Comparison of ENCODE assay signal across 36 cellular contexts in genomic region chr12:116248930-116249329, GRCh38. TPM values are rescaled to one million over a fixed set of nuclear protein-coding genes. Genes with fewer than 3 reads are reported as not detected.
DNase-seq lines count a peak whose midpoint lies in the region; ATAC-seq and TF ChIP-seq lines count a peak whose summit lies in the region.
"Had no signal": no experiment of that assay in that cellular context is flagged by ENCODE, and none has a peak within 500 bp of the region (broad histone marks: within the 10 kb centered on the region; RNA-seq: fewer than 3 reads in every experiment).

No MANE protein-coding gene starts in this region.

- 0 out of 2 replicates have a peak overlapping the region, but pooled peaks have one; percentile 42 for H3K27ac Mint-ChIP-seq in WTC11
- H3K27ac Mint-ChIP-seq: activated CD4-positive, alpha-beta T cell treated with anti-CD3 and anti-CD28 coated beads, Interleukin-2, amount 10 ng/mL, durations not matched to agents 24 days and 14 days; activated naive CD8-positive, alpha-beta T cell treated with anti-CD3 and anti-CD28 coated beads, Interleukin-2, amount 10 ng/mL, durations not matched to agents 7 days and 5 days; activated T-helper 2 cell treated with anti-CD3 and anti-CD28 coated beads, Interferon-gamma antibody, Interleukin-2, Interleukin-4, amounts not matched to agents 10 μg/mL and 5 μg/mL and 100 μg/mL, durations not matched to agents 14 hours and 24 hours and 36 hours; CD8-positive, alpha-beta T cell; nephron; stimulated activated naive CD8-positive, alpha-beta T cell treated with anti-CD3 and anti-CD28 coated beads, Interleukin-15, Interleukin-2, amounts not matched to agents 100 ng/mL and 50 ng/mL, for 24 hours had no signal

- H3K36me3 ChIP-seq in psoas muscle (ENCODE audit: insufficient read depth in 1 of 2, low read depth in 1 of 2), result no peaks in the 10 kb centered on the region
- H3K36me3 ChIP-seq: esophagus squamous epithelium, heart right ventricle, lower lobe of right lung, Peyer's patch, thoracic aorta, vagina had no signal

- H3K27me3 Mint-ChIP-seq in WTC11 (ENCODE audit: low read depth), result no peaks in the 10 kb centered on the region
- H3K27me3 Mint-ChIP-seq: activated CD4-positive, alpha-beta T cell treated with anti-CD3 and anti-CD28 coated beads, Interleukin-2, amount 10 ng/mL, durations not matched to agents 24 days and 14 days; activated naive CD8-positive, alpha-beta T cell treated with anti-CD3 and anti-CD28 coated beads, Interleukin-2, amount 10 ng/mL, durations not matched to agents 7 days and 5 days; stimulated activated naive CD8-positive, alpha-beta T cell treated with anti-CD3 and anti-CD28 coated beads, Interleukin-15, Interleukin-2, amounts not matched to agents 100 ng/mL and 50 ng/mL, for 24 hours had no signal

- intact Hi-C loops in Right ventricle myocardium inferior (cut with DNase I), result no loop called here
- intact Hi-C loops in cardiac septum (cut with DNase I), result no loop called here
- intact Hi-C loops in psoas muscle (cut with DNase I), result no loop called here

- peaks cover 48% of the 10 kb centered on the region for H3K4me1 ChIP-seq in psoas muscle

- no peak overlapping the region for H3K4me3 Mint-ChIP-seq in WTC11
- H3K4me3 Mint-ChIP-seq: activated CD4-positive, alpha-beta T cell treated with anti-CD3 and anti-CD28 coated beads, Interleukin-2, amount 10 ng/mL, durations not matched to agents 24 days and 14 days; activated naive CD8-positive, alpha-beta T cell treated with anti-CD3 and anti-CD28 coated beads, Interleukin-2, amount 10 ng/mL, durations not matched to agents 7 days and 5 days; CD8-positive, alpha-beta T cell; nephron; stimulated activated naive CD8-positive, alpha-beta T cell treated with anti-CD3 and anti-CD28 coated beads, Interleukin-15, Interleukin-2, amounts not matched to agents 100 ng/mL and 50 ng/mL, for 24 hours had no signal

- DNase-seq in Right ventricle myocardium inferior (ENCODE audit: missing footprints) (no peak), cardiac septum (ENCODE audit: low spot score) (no peak), WTC11 (ENCODE audit: low spot score) (no peak), left lobe of liver (ENCODE audit: low spot score) (no peak), psoas muscle (no peak), GM19238 (ENCODE audit: insufficient read length, low spot score) (no peak), SKM-1 treated with dmso at 0.1 percent for 144 hours (lab: John Stamatoyannopoulos, UW; ENCODE audit: unreplicated experiment) (no peak)
- DNase-seq: activated CD4-positive, alpha-beta T cell treated with anti-CD3 and anti-CD28 coated beads, Interleukin-2, amount 10 ng/mL, durations not matched to agents 24 days and 14 days; activated CD8-positive, alpha-beta memory T cell treated with anti-CD3 and anti-CD28 coated beads for 24 hours; activated naive CD8-positive, alpha-beta T cell treated with anti-CD3 and anti-CD28 coated beads, Interleukin-2, amount 10 ng/mL, durations not matched to agents 7 days and 5 days; activated T-cell treated with anti-CD3 and anti-CD28 coated beads for 4 hours; CD8-positive, alpha-beta T cell; central memory CD4-positive, alpha-beta T cell; EL; esophagus squamous epithelium; foreskin keratinocyte; HCEC 1CT; heart right ventricle; kidney; lower lobe of right lung; NCI-H1436 treated with DMSO at 0.1 percent for 48 hours; NCI-H2081 treated with DMSO at 0.1 percent for 48 hours; NCI-H2227 treated with DMSO at 0.1 percent for 48 hours; NCI-H526; Peyer's patch; SIG-M5; stimulated activated CD4-positive, alpha-beta T cell treated with anti-CD3 and anti-CD28 coated beads, Interleukin-1b, Interleukin-23, amount 100 ng/mL, for 48 hours; SW 1271; T-helper 9 cell had no signal

- peaks cover 28% of the 10 kb centered on the region for H3K9me3 Mint-ChIP-seq in WTC11

- peak overlapping the region; percentile 56 for H3K27ac ChIP-seq in psoas muscle
- H3K27ac ChIP-seq: esophagus squamous epithelium, foreskin keratinocyte, lower lobe of right lung, Peyer's patch, skin epidermis, thoracic aorta, vagina had no signal

- no peaks in the 10 kb centered on the region for H3K9me3 ChIP-seq in psoas muscle
- H3K9me3 ChIP-seq: lower lobe of right lung, Peyer's patch, vagina had no signal

- H3K27me3 ChIP-seq in psoas muscle (ENCODE audit: insufficient read depth in 3 of 3, low read length in 2 of 3), result no peaks in the 10 kb centered on the region
- H3K27me3 ChIP-seq: esophagus squamous epithelium, foreskin keratinocyte, heart right ventricle, Peyer's patch, vagina had no signal

- ATAC-seq in Right ventricle myocardium inferior, result peak; percentile 37
- no peak for ATAC-seq in WTC11
- peak; percentile 75 for ATAC-seq in left lobe of liver
- peak in 1 of 4 donors; percentile 32 for ATAC-seq in psoas muscle
- no peak for ATAC-seq in HG03108 (IDR thresholded peaks at IDR 0.05; ENCODE audit: unreplicated experiment)
- ATAC-seq: CD8-positive, alpha-beta T cell; foreskin keratinocyte; lower lobe of right lung had no signal

- CTCF ChIA-PET in WTC11 (lab: Charles Lee), result interaction anchor here (0.6 to 1.6 kb wide), 4 partner anchors 13 to 373 kb away, joined by 3 to 7 read pairs (median 3); no protein-coding TSS in a partner anchor

- no peak for TF ChIP-seq CTCF in WTC11 (IDR thresholded peaks at IDR 0.05)
- TF ChIP-seq CTCF in psoas muscle (IDR thresholded peaks at IDR 0.05), result no peak

- H3K36me3 Mint-ChIP-seq in WTC11, result peaks cover 27% of the 10 kb centered on the region

- peaks cover 62% of the 10 kb centered on the region for H3K4me1 Mint-ChIP-seq in WTC11

- POLR2A ChIA-PET in WTC11 (lab: Charles Lee), result interaction anchor here (0.6 kb wide), 1 partner anchor 203 kb away, joined by 3 read pairs; no protein-coding TSS in a partner anchor

- H3K4me3 ChIP-seq in psoas muscle, result no peak overlapping the region
- H3K4me3 ChIP-seq: esophagus squamous epithelium, heart right ventricle, lower lobe of right lung, Peyer's patch, skin epidermis, thoracic aorta, vagina had no signal

TF ChIP-seq in WTC11, 78 proteins besides CTCF, POLR2A, EP300 and RAD21 (continues in another document):
- TF ChIP-seq ZNF219 (CRISPR knock-in tag; IDR thresholded peaks at IDR 0.05; ENCODE audit: borderline replicate concordance) (no peak), CREB1 (CRISPR knock-in tag; IDR thresholded peaks at IDR 0.05) (no peak)
- TF ChIP-seq, protein P1, sequence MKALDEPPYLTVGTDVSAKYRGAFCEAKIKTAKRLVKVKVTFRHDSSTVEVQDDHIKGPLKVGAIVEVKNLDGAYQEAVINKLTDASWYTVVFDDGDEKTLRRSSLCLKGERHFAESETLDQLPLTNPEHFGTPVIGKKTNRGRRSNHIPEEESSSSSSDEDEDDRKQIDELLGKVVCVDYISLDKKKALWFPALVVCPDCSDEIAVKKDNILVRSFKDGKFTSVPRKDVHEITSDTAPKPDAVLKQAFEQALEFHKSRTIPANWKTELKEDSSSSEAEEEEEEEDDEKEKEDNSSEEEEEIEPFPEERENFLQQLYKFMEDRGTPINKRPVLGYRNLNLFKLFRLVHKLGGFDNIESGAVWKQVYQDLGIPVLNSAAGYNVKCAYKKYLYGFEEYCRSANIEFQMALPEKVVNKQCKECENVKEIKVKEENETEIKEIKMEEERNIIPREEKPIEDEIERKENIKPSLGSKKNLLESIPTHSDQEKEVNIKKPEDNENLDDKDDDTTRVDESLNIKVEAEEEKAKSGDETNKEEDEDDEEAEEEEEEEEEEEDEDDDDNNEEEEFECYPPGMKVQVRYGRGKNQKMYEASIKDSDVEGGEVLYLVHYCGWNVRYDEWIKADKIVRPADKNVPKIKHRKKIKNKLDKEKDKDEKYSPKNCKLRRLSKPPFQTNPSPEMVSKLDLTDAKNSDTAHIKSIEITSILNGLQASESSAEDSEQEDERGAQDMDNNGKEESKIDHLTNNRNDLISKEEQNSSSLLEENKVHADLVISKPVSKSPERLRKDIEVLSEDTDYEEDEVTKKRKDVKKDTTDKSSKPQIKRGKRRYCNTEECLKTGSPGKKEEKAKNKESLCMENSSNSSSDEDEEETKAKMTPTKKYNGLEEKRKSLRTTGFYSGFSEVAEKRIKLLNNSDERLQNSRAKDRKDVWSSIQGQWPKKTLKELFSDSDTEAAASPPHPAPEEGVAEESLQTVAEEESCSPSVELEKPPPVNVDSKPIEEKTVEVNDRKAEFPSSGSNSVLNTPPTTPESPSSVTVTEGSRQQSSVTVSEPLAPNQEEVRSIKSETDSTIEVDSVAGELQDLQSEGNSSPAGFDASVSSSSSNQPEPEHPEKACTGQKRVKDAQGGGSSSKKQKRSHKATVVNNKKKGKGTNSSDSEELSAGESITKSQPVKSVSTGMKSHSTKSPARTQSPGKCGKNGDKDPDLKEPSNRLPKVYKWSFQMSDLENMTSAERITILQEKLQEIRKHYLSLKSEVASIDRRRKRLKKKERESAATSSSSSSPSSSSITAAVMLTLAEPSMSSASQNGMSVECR (CRISPR knock-in tag; IDR thresholded peaks at IDR 0.05; ENCODE audit: borderline replicate concordance), result no peak
- TF ChIP-seq, protein P2, sequence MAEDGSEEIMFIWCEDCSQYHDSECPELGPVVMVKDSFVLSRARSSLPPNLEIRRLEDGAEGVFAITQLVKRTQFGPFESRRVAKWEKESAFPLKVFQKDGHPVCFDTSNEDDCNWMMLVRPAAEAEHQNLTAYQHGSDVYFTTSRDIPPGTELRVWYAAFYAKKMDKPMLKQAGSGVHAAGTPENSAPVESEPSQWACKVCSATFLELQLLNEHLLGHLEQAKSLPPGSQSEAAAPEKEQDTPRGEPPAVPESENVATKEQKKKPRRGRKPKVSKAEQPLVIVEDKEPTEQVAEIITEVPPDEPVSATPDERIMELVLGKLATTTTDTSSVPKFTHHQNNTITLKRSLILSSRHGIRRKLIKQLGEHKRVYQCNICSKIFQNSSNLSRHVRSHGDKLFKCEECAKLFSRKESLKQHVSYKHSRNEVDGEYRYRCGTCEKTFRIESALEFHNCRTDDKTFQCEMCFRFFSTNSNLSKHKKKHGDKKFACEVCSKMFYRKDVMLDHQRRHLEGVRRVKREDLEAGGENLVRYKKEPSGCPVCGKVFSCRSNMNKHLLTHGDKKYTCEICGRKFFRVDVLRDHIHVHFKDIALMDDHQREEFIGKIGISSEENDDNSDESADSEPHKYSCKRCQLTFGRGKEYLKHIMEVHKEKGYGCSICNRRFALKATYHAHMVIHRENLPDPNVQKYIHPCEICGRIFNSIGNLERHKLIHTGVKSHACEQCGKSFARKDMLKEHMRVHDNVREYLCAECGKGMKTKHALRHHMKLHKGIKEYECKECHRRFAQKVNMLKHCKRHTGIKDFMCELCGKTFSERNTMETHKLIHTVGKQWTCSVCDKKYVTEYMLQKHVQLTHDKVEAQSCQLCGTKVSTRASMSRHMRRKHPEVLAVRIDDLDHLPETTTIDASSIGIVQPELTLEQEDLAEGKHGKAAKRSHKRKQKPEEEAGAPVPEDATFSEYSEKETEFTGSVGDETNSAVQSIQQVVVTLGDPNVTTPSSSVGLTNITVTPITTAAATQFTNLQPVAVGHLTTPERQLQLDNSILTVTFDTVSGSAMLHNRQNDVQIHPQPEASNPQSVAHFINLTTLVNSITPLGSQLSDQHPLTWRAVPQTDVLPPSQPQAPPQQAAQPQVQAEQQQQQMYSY (CRISPR knock-in tag; IDR thresholded peaks at IDR 0.05), result no peak

RNA-seq across cellular contexts. Expression of gene MED13L, which starts 28.6 kb away (rescaled TPM):
- total RNA-seq in Right ventricle myocardium inferior (59.8 TPM), cardiac septum (74.5 TPM), WTC11 (2021) (53.3 to 80.5 TPM (median 55.5 TPM) in 3 replicates), left lobe of liver (41.9 TPM), psoas muscle (10 to 100 TPM; 72.5 to 90.5 (median 75.2) TPM)
- 10 to 100 TPM in 2 of 3 donors, 1 to 10 TPM in 1; 8.9 to 34.3 (median 15.3) TPM for polyA plus RNA-seq in psoas muscle

Comparison
In these comparisons a context has a peak if more than half of its experiments do, and no peak if none do; other contexts are left out.
1. ATAC-seq: peak in Right ventricle myocardium inferior (single experiment) and left lobe of liver (single experiment); none in WTC11 (single experiment) and HG03108 (single experiment).